In the genomic region with DNA sequence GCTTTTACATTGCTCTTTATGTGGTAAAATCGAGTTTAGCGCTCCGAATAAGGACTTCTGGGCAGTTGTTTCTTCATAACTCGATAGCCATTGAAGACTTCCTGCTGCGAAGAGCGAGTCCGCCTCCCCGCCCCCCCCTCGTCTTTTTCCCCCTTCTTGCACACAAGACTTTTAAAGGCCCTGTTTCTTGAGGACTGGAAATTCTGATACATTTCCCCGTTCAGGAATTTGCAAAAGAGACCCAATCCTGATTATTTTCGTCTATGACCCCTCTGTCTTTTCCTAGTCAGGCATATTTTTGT, we compare ENCODE assay signal across 8 cellular contexts. TPM values are rescaled to one million over a fixed set of nuclear protein-coding genes. Genes with fewer than 3 reads are reported as not detected.
DNase-seq lines count a peak whose midpoint lies in the region; ATAC-seq, FAIRE-seq and TF ChIP-seq lines count a peak whose summit lies in the region.

No MANE protein-coding gene starts in this region.

- H3K36me3 Mint-ChIP-seq in IgD-negative memory B cell = peaks cover 2% of the 10 kb centered on the region

- peak overlapping the region; percentile 98 to 99 for H3K27ac ChIP-seq in kidney (ENCODE audit: low read depth in 2 of 2, low read length in 2 of 2)
- peak overlapping the region; percentile 86 for H3K27ac ChIP-seq in substantia nigra (ENCODE audit: low read depth, low read length, poor library complexity, severe bottlenecking)

- peak overlapping the region; percentile 42 to 92 for H3K9ac ChIP-seq in kidney (ENCODE audit: low read length in 2 of 2)

- peaks cover 5 to 14% of the 10 kb centered on the region in 2 donors for H3K36me3 ChIP-seq in kidney (ENCODE audit: control insufficient read depth in 1 of 2, insufficient read depth in 2 of 2, low read length in 2 of 2)

- H3K4me1 ChIP-seq in kidney (ENCODE audit: control insufficient read depth in 1 of 2, insufficient read depth in 1 of 2, low read depth in 1 of 2, low read length in 2 of 2) = no peaks in the 10 kb centered on the region

- FAIRE-seq in kidney (lab: Jason Lieb, UNC) (no peak), frontal cortex (lab: Jason Lieb, UNC) (no peak)

- H3K4me1 Mint-ChIP-seq in IgD-negative memory B cell = peaks cover 15 to 18% (median 16%) of the 10 kb centered on the region in 3 donors

- H3K9me3 ChIP-seq in kidney (ENCODE audit: control insufficient read depth in 1 of 2, low read length in 2 of 2) = no peaks in the 10 kb centered on the region

- no peaks in the 10 kb centered on the region for H3K9me3 Mint-ChIP-seq in IgD-negative memory B cell

- ATAC-seq in GM18520 (IDR thresholded peaks at IDR 0.05; ENCODE audit: unreplicated experiment) = no peak

- DNase-seq in AML-193 (lab: John Stamatoyannopoulos, UW) (peak; percentile 82 to 86), astrocyte of the cerebellum (ENCODE audit: low read depth) (no peak), kidney (no peak), substantia nigra (lab: John Stamatoyannopoulos, UW) (peak in 14 of 49 donors; percentile 14 to 77 (median 40)), frontal cortex (ENCODE audit: low spot score in 2 of 2) (no peak)
- DNase-seq in activated CD4-positive, CD25-positive, alpha-beta regulatory T cell treated with anti-CD3 and anti-CD28 coated beads, Interleukin-2, amount 50 U/mL, for 72 hours = no peak

- H3K4me3 Mint-ChIP-seq in IgD-negative memory B cell = peak overlapping the region; percentile 98 to 100 (median 99)

- peak overlapping the region; percentile 94 to 97 (median 95) for H3K27ac Mint-ChIP-seq in IgD-negative memory B cell

- TF ChIP-seq CTCF in astrocyte of the cerebellum (IDR thresholded peaks at IDR 0.05; ENCODE audit: low read depth, low read length, missing control alignments) (no peak), kidney (IDR thresholded peaks at IDR 0.05; ENCODE audit: borderline replicate concordance, extremely low read depth, insufficient read depth) (no peak)

- H3K4me3 ChIP-seq in astrocyte of the cerebellum (ENCODE audit: low read depth, low read length) (peak overlapping the region; percentile 85), kidney (ENCODE audit: low read length in 2 of 2) (peak overlapping the region; percentile 86 to 97)

- in situ Hi-C loops in astrocyte of the cerebellum (cut with HindIII; ENCODE audit: low sequenced_read_pairs) = loop anchor here (5.0 to 10.0 kb wide), 2 partner anchors 211 to 679 kb away; no protein-coding TSS in a partner anchor

- no peaks in the 10 kb centered on the region for H3K27me3 Mint-ChIP-seq in IgD-negative memory B cell

- intact Hi-C loops in kidney (cut with DNase I) = loop anchor here (10.0 kb wide), 1 partner anchor 679 kb away; no protein-coding TSS in a partner anchor

RNA-seq across cellular contexts. Expression of gene CITED2, which starts 1.6 kb away (rescaled TPM):
- 15.8 TPM for polyA plus RNA-seq in IgD-negative memory B cell
- total RNA-seq in kidney = 215 TPM
- polyA plus RNA-seq in kidney (ENCODE audit: insufficient read depth, low read depth, low replicate concordance) = 72.1 TPM
- total RNA-seq in frontal cortex = 36.3 TPM

Comparison
In these comparisons a context has a peak if more than half of its experiments do, and no peak if none do; other contexts are left out.
1. DNase-seq: peak in AML-193 (2 of 2); none in astrocyte of the cerebellum (single experiment), kidney (single experiment), frontal cortex (0 of 2) and activated CD4-positive, CD25-positive, alpha-beta regulatory T cell treated with anti-CD3 and anti-CD28 coated beads, Interleukin-2, amount 50 U/mL, for 72 hours (single experiment).